8 cellular contexts compared by ENCODE assay signal in the genomic region with DNA sequence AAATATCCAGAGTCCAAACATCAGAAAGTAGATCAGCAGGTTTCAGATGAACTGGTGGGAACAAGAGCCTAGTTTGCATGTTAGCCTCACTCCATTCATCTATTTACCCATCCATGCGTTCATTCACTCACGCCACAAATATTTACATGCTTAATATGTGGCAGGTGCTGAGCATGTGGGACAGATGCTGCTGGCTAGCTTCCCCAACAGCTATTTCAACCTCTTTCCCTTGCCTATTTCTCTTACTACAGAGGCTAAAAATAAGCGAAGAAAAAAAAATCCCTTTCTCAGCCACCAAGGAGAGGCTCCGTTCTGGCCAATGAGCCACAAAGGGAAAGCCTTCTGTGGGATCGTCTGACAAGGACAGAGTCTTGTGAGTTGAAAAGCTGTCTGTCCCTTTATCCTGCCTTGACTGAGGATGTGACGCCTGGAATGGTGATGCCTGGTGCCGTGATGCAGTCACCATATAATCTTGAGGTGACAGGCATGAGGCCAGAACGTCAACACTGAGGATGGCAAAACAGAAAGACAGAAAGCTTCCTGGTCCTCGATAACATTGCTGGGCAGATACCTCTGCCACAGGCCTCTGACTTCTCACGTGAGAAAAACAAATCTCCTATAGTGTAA.
DNase-seq lines count a peak whose midpoint lies in the region; ATAC-seq and TF ChIP-seq lines count a peak whose summit lies in the region.

No MANE protein-coding gene starts in this region.

- no peaks in the 10 kb centered on the region for H4K20me1 ChIP-seq in OCI-LY3 (ENCODE audit: insufficient read depth, low read length)

- ATAC-seq in GM19328 (IDR thresholded peaks at IDR 0.05; ENCODE audit: unreplicated experiment) (peak; percentile 86), HG03108 (IDR thresholded peaks at IDR 0.05; ENCODE audit: unreplicated experiment) (peak; percentile 86)

- H3K27ac ChIP-seq in OCI-LY3 (ENCODE audit: low read length) (peak overlapping the region; percentile 31; the same call in 1 of the 2 replicates), stomach (no peak overlapping the region)

- no peak for TF ChIP-seq EP300 in stomach (IDR thresholded peaks at IDR 0.05)

- no peaks in the 10 kb centered on the region for H3K9me3 ChIP-seq in OCI-LY3 (ENCODE audit: insufficient read depth, low read length)
- no peaks in the 10 kb centered on the region for H3K9me3 ChIP-seq in stomach

- DNase-seq in AG10803 (ENCODE audit: low read depth): peak; percentile 92
- no peak for DNase-seq in middle frontal gyrus (ENCODE audit: extremely low spot score, low spot score)
- DNase-seq in NCI-H2227 treated with DMSO at 0.1 percent for 48 hours (lab: John Stamatoyannopoulos, UW): no peak
- DNase-seq in SKM-1 treated with dmso at 0.1 percent for 144 hours (lab: John Stamatoyannopoulos, UW; ENCODE audit: unreplicated experiment): no peak
- no peak for DNase-seq in stomach

- H3K4me1 ChIP-seq in OCI-LY3 (ENCODE audit: low read length): peaks cover 19% of the 10 kb centered on the region
- H3K4me1 ChIP-seq in stomach: no peaks in the 10 kb centered on the region

- WGBS in stomach, 5 donors: 59 to 75% (median 73%) methylated on average over 10 of the region's 10 CpGs

- H3K4me3 ChIP-seq in AG10803 (ENCODE audit: low read length) (peak overlapping the region; percentile 21), OCI-LY3 (ENCODE audit: low read length) (no peak overlapping the region), stomach (no peak overlapping the region)

- H2AFZ ChIP-seq in OCI-LY3 (ENCODE audit: low read depth, low read length): no peak overlapping the region

- H3K4me2 ChIP-seq in OCI-LY3 (ENCODE audit: low read length): peak overlapping the region; percentile 47

- intact Hi-C loops in stomach (cut with DNase I; ENCODE audit: low total_unique reads): no loop called here

- H3K9ac ChIP-seq in OCI-LY3 (ENCODE audit: low read length): no peak overlapping the region

- H3K36me3 ChIP-seq in OCI-LY3 (replicated peaks; ENCODE audit: low read depth, low read length) (no peaks in the 10 kb centered on the region), stomach (peaks cover 0 to 12% (median 8%) of the 10 kb centered on the region in 4 donors)

- TF ChIP-seq CTCF in AG10803 (conservative IDR thresholded peaks at IDR 0.05; ENCODE audit: low read length) (no peak), OCI-LY3 (IDR thresholded peaks at IDR 0.05; ENCODE audit: low read depth, low read length) (no peak), stomach (IDR thresholded peaks at IDR 0.05) (no peak)

- H3K79me2 ChIP-seq in OCI-LY3 (ENCODE audit: low read length): no peaks in the 10 kb centered on the region

- no peak for TF ChIP-seq POLR2A in stomach (IDR thresholded peaks at IDR 0.05)

- H3K27me3 ChIP-seq in OCI-LY3 (ENCODE audit: low read depth, low read length): no peaks in the 10 kb centered on the region
- no peaks in the 10 kb centered on the region for H3K27me3 ChIP-seq in stomach
